13 cellular contexts compared by ENCODE assay signal in genomic region chr19:10988921-10989320, GRCh38. TPM values are rescaled to one million over a fixed set of nuclear protein-coding genes. Genes with fewer than 3 reads are reported as not detected.
A peak's percentile ranks its signal among the peaks of the same experiment; 100 is the strongest.
DNase-seq lines count a peak whose midpoint lies in the region; ATAC-seq and TF ChIP-seq lines count a peak whose summit lies in the region.
"Had no signal": no experiment of that assay in that cellular context is flagged by ENCODE, and none has a peak within 500 bp of the region (broad histone marks: within the 10 kb centered on the region; RNA-seq: fewer than 3 reads in every experiment).

No MANE protein-coding gene starts in this region.

- H3K9ac ChIP-seq in H9 (ENCODE audit: extremely low read depth, insufficient read length, low read length) (no peak overlapping the region), trophoblast cell (ENCODE audit: low read length) (no peak overlapping the region)

- H2AFZ ChIP-seq in H9 (ENCODE audit: low read length) (no peak overlapping the region), trophoblast cell (ENCODE audit: insufficient read depth, low read length, poor library complexity) (no peak overlapping the region)

- H3K23ac ChIP-seq in H9 (ENCODE audit: insufficient read length, low read depth, low read length): no peak overlapping the region
- H3K23ac ChIP-seq in trophoblast cell (ENCODE audit: low read length): no peak overlapping the region

- H2BK5ac ChIP-seq in H9 (ENCODE audit: insufficient read length, low read length): no peak overlapping the region
- H2BK5ac ChIP-seq in trophoblast cell (ENCODE audit: low read depth, low read length, poor library complexity): no peak overlapping the region

- H2BK12ac ChIP-seq in H9 (ENCODE audit: insufficient read length, low read depth, low read length): no peak overlapping the region
- H2BK12ac ChIP-seq in trophoblast cell (ENCODE audit: low read length): no peak overlapping the region

- no peak overlapping the region for H3K4me2 ChIP-seq in H9 (ENCODE audit: insufficient read depth, insufficient read length, low read length)
- H3K4me2 ChIP-seq in trophoblast cell (ENCODE audit: low read length): no peak overlapping the region

- H3K56ac ChIP-seq in H9 (ENCODE audit: insufficient read length, low read depth, low read length): no peak overlapping the region

- H4K12ac ChIP-seq in trophoblast cell (ENCODE audit: low read depth, low read length): no peak overlapping the region

- no peak overlapping the region for H2BK15ac ChIP-seq in H9 (ENCODE audit: low read depth, low read length)

- no peaks in the 10 kb centered on the region for H3K9me3 Mint-ChIP-seq in H9
- H3K9me3 Mint-ChIP-seq in central memory CD8-positive, alpha-beta T cell: no peaks in the 10 kb centered on the region
- H3K9me3 Mint-ChIP-seq: CD4-positive, alpha-beta T cell had no signal

- H3K79me2 ChIP-seq in H9 (ENCODE audit: insufficient read depth, low read length): peaks cover 3% of the 10 kb centered on the region; the same call in 1 of the 2 replicates
- peaks cover under 1% of the 10 kb centered on the region for H3K79me2 ChIP-seq in trophoblast cell (ENCODE audit: control insufficient read depth, insufficient read depth, low read length, poor library complexity)

- H3K4ac ChIP-seq in H9 (ENCODE audit: low read depth, low read length): no peak overlapping the region
- no peak overlapping the region for H3K4ac ChIP-seq in trophoblast cell (ENCODE audit: low read depth, low read length)

- H4K91ac ChIP-seq in H9 (ENCODE audit: insufficient read length, low read depth, low read length) (no peak overlapping the region), trophoblast cell (ENCODE audit: low read depth, low read length) (no peak overlapping the region)

- H3K27ac ChIP-seq in right cardiac atrium (ENCODE audit: low read length) (no peak overlapping the region), H9 (ENCODE audit: insufficient read length, low read depth, low read length) (no peak overlapping the region), trophoblast cell (ENCODE audit: low read depth, low read length) (no peak overlapping the region)
- H3K27ac ChIP-seq: C4-2B had no signal

- H2BK20ac ChIP-seq in H9 (ENCODE audit: low read depth, low read length, poor library complexity, severe bottlenecking): no peak overlapping the region

- H3K79me1 ChIP-seq in H9 (ENCODE audit: insufficient read depth, low read depth, low read length, poor library complexity, severe bottlenecking) (peaks cover 10% of the 10 kb centered on the region), trophoblast cell (ENCODE audit: low read length) (no peaks in the 10 kb centered on the region)

- DNase-seq in right cardiac atrium: peak in 2 of 3 donors; percentile 23 to 32
- DNase-seq in Right ventricle myocardium superior: no peak
- DNase-seq in H9: no peak
- no peak for DNase-seq in central memory CD8-positive, alpha-beta T cell (ENCODE audit: low spot score in 2 of 2)
- peak; percentile 76 to 93 for DNase-seq in trophoblast cell
- no peak for DNase-seq in AML-193 (lab: John Stamatoyannopoulos, UW)
- DNase-seq in activated CD8-positive, alpha-beta memory T cell treated with anti-CD3 and anti-CD28 coated beads, Interleukin-2, amount 50 U/mL, for 48 hours: no peak
- DNase-seq in activated CD8-positive, alpha-beta memory T cell treated with anti-CD3 and anti-CD28 coated beads for 24 hours: no peak
- DNase-seq: Caco-2; CD4-positive, alpha-beta T cell; GOT3; H7 had no signal

- H3K4me3 ChIP-seq in right cardiac atrium (ENCODE audit: low read length): no peak overlapping the region
- no peak overlapping the region for H3K4me3 ChIP-seq in trophoblast cell (ENCODE audit: low read depth, low read length)

- H3K27me3 ChIP-seq in right cardiac atrium (ENCODE audit: control insufficient read depth, insufficient read depth): no peaks in the 10 kb centered on the region
- H3K27me3 ChIP-seq in H9 (ENCODE audit: insufficient read depth, low read length): no peaks in the 10 kb centered on the region
- H3K27me3 ChIP-seq in trophoblast cell (ENCODE audit: insufficient read depth, low read length): no peaks in the 10 kb centered on the region

- H3K14ac ChIP-seq in H9 (ENCODE audit: insufficient read depth, low read length) (no peak overlapping the region), trophoblast cell (ENCODE audit: low read length) (no peak overlapping the region)

- no peak for TF ChIP-seq CTCF in H9 (conservative IDR thresholded peaks at IDR 0.05)

- H3K18ac ChIP-seq in H9 (ENCODE audit: insufficient read length, low read depth, low read length) (no peak overlapping the region), trophoblast cell (ENCODE audit: low read length) (no peak overlapping the region)

- no peaks in the 10 kb centered on the region for H3K27me3 Mint-ChIP-seq in H9 (ENCODE audit: low read depth)
- no peaks in the 10 kb centered on the region for H3K27me3 Mint-ChIP-seq in central memory CD8-positive, alpha-beta T cell
- H3K27me3 Mint-ChIP-seq: CD4-positive, alpha-beta T cell had no signal

- H2AK5ac ChIP-seq in H9 (ENCODE audit: insufficient read length, low read length) (no peak overlapping the region), trophoblast cell (ENCODE audit: low read length) (no peak overlapping the region)

- peaks cover 75 to 83% of the 10 kb centered on the region in 2 experiments for H3K36me3 ChIP-seq in trophoblast cell (ENCODE audit: control insufficient read depth in 1 of 2, insufficient read depth in 2 of 2, low read length in 2 of 2)

- intact Hi-C loops in right cardiac atrium (cut with DNase I) (no loop called here), Right ventricle myocardium superior (cut with DNase I) (no loop called here)

- no peaks in the 10 kb centered on the region for H4K20me1 ChIP-seq in H9 (ENCODE audit: control insufficient read depth, insufficient read depth, insufficient read length)

- peak overlapping the region in 2 of 3 experiments; percentile 7 to 39; a peak in 1 of 7 replicates for H3K27ac Mint-ChIP-seq in H9
- peak overlapping the region; percentile 56 for H3K27ac Mint-ChIP-seq in central memory CD8-positive, alpha-beta T cell (ENCODE audit: low read depth)
- H3K27ac Mint-ChIP-seq: CD4-positive, alpha-beta T cell had no signal

- WGBS in right cardiac atrium: 89% methylated on average over 12 of the region's 12 CpGs
- WGBS in H9 (ENCODE audit: extremely low coverage, insufficient read length, low lambda C conversion rate): no CpG with 5 or more reads among the region's 12 CpGs
- WGBS in trophoblast cell (ENCODE audit: extremely low coverage, insufficient coverage, insufficient read length): no CpG with 5 or more reads among the region's 12 CpGs

- H3K4me1 ChIP-seq in right cardiac atrium (ENCODE audit: control insufficient read depth, insufficient read depth, low read length) (no peaks in the 10 kb centered on the region), H9 (ENCODE audit: insufficient read depth, low read length) (no peaks in the 10 kb centered on the region), trophoblast cell (ENCODE audit: control insufficient read depth in 1 of 2, insufficient read depth in 2 of 2, low read length in 2 of 2) (no peaks in the 10 kb centered on the region)
- H3K4me1 ChIP-seq: Caco-2 had no signal

- no peak overlapping the region for H3K4me3 Mint-ChIP-seq in H9
- no peak overlapping the region for H3K4me3 Mint-ChIP-seq in central memory CD8-positive, alpha-beta T cell
- H3K4me3 Mint-ChIP-seq: CD4-positive, alpha-beta T cell had no signal

- H3T11ph ChIP-seq in H9 (ENCODE audit: low read length): no peak overlapping the region

- H3K23me2 ChIP-seq in H9 (ENCODE audit: insufficient read length, low read depth, low read length, poor library complexity, severe bottlenecking): no peaks in the 10 kb centered on the region

- no peak overlapping the region for H4K5ac ChIP-seq in H9 (ENCODE audit: insufficient read length, low read depth, low read length)

- H3K9me3 ChIP-seq in right cardiac atrium (ENCODE audit: control insufficient read depth, low read length) (no peaks in the 10 kb centered on the region), H9 (ENCODE audit: control insufficient read depth, low read depth, low read length) (no peaks in the 10 kb centered on the region), trophoblast cell (ENCODE audit: insufficient read depth, low read depth, low read length) (no peaks in the 10 kb centered on the region)
- H3K9me3 ChIP-seq: Caco-2 had no signal

- H4K8ac ChIP-seq in H9 (replicated peaks; ENCODE audit: insufficient read length, low read depth, low read length) (no peak overlapping the region), trophoblast cell (ENCODE audit: low read depth, low read length) (no peak overlapping the region)

- no peaks in the 10 kb centered on the region for H3K4me1 Mint-ChIP-seq in H9
- no peaks in the 10 kb centered on the region for H3K4me1 Mint-ChIP-seq in central memory CD8-positive, alpha-beta T cell

- no peak overlapping the region for H2BK120ac ChIP-seq in H9 (ENCODE audit: low read depth, low read length, poor library complexity, severe bottlenecking)
- H2BK120ac ChIP-seq in trophoblast cell (ENCODE audit: insufficient read depth, low read length, poor library complexity): no peak overlapping the region

- ATAC-seq in right cardiac atrium (no peak), Right ventricle myocardium superior (ENCODE audit: poor library complexity) (no peak)
- ATAC-seq in central memory CD8-positive, alpha-beta T cell (replicated peaks; ENCODE audit: extremely low read depth, poor library complexity, severe bottlenecking): no peak

- H3K36me3 Mint-ChIP-seq in H9 (ENCODE audit: insufficient read depth in 1 of 3, low read depth in 3 of 3): peaks cover 45 to 71% (median 70%) of the 10 kb centered on the region in 3 experiments; a peak in 6 of 7 replicates
- peaks cover 35% of the 10 kb centered on the region for H3K36me3 Mint-ChIP-seq in central memory CD8-positive, alpha-beta T cell (ENCODE audit: insufficient read depth)

RNA-seq across cellular contexts. Expression of gene SMARCA4, which starts 28.1 kb away (rescaled TPM):
- total RNA-seq in right cardiac atrium: 10 to 100 TPM; 33.1 to 49.6 (median 45.6) TPM
- 39.7 TPM for polyA plus RNA-seq in right cardiac atrium
- total RNA-seq in Right ventricle myocardium superior: 34.7 TPM
- 245 and 261 TPM in 2 replicates for total RNA-seq in H9 (2021)
- 117 and 121 TPM in 2 replicates for polyA plus RNA-seq in trophoblast cell (2013)

Comparison
In these comparisons a context has a peak if more than half of its experiments do, and no peak if none do; other contexts are left out.
1. DNase-seq: peak in right cardiac atrium (2 of 3) and trophoblast cell (2 of 2); none in Right ventricle myocardium superior (single experiment), H9 (single experiment), central memory CD8-positive, alpha-beta T cell (0 of 2), AML-193 (0 of 2), activated CD8-positive, alpha-beta memory T cell treated with anti-CD3 and anti-CD28 coated beads, Interleukin-2, amount 50 U/mL, for 48 hours (single experiment) and activated CD8-positive, alpha-beta memory T cell treated with anti-CD3 and anti-CD28 coated beads for 24 hours (single experiment).